14 cellular contexts compared by ENCODE assay signal in genomic region chr13:64675256-64675892, GRCh38.
DNase-seq lines count a peak whose midpoint lies in the region; ATAC-seq and TF ChIP-seq lines count a peak whose summit lies in the region.
"Had no signal": no experiment of that assay in that cellular context is flagged by ENCODE, and none has a peak within 500 bp of the region (broad histone marks: within the 10 kb centered on the region; RNA-seq: fewer than 3 reads in every experiment).

No MANE protein-coding gene starts in this region.

- H2BK120ac ChIP-seq in IMR-90 (ENCODE audit: low read depth, low read length), result peak overlapping the region; percentile 71

- no peak for TF ChIP-seq CTCF in AG09319 (IDR thresholded peaks at IDR 0.05; ENCODE audit: low read depth, low read length)
- no peak for TF ChIP-seq CTCF in IMR-90 (conservative IDR thresholded peaks at IDR 0.05; ENCODE audit: low read depth, low read length)
- TF ChIP-seq CTCF in astrocyte of the cerebellum (IDR thresholded peaks at IDR 0.05; ENCODE audit: low read depth, low read length, missing control alignments), result no peak

- no peak overlapping the region; the same call in 1 of the 2 replicates for H3K56ac ChIP-seq in IMR-90 (ENCODE audit: extremely low read depth, insufficient read depth, low read length)

- H3K18ac ChIP-seq in IMR-90 (ENCODE audit: low read depth, low read length), result peak overlapping the region; percentile 2; the same call in 1 of the 2 replicates

- H3K4me1 ChIP-seq in IMR-90 (ENCODE audit: control insufficient read depth, insufficient read depth, low read length), result peaks cover 2% of the 10 kb centered on the region; the same call in 1 of the 2 replicates
- H3K4me1 ChIP-seq: parathyroid adenoma had no signal

- H3K4ac ChIP-seq in IMR-90 (ENCODE audit: low read depth, low read length), result no peak overlapping the region

- 0 out of 2 replicates have a peak overlapping the region, but pooled peaks have one; percentile 4 for H3K14ac ChIP-seq in IMR-90 (replicated peaks; ENCODE audit: low read depth, low read length)

- H2AFZ ChIP-seq in IMR-90 (replicated peaks; ENCODE audit: low read length, poor library complexity), result no peak overlapping the region
- H2AFZ ChIP-seq: parathyroid adenoma had no signal

- WGBS in IMR-90 (ENCODE audit: extremely low coverage in 2 of 2, insufficient read length in 1 of 2), 2 experiments, result no CpG with 5 or more reads among the region's 6 CpGs

- H3K23ac ChIP-seq in IMR-90 (ENCODE audit: low read depth, low read length), result no peak overlapping the region

- no peak overlapping the region for H3K4me3 ChIP-seq in IMR-90 (ENCODE audit: insufficient read depth, low read depth, low read length)
- no peak overlapping the region for H3K4me3 ChIP-seq in astrocyte of the cerebellum (ENCODE audit: low read depth, low read length)
- H3K4me3 ChIP-seq: dorsolateral prefrontal cortex had no signal

- ATAC-seq in IMR-90 (ENCODE audit: low read depth) (peak; percentile 95), HG02884 (IDR thresholded peaks at IDR 0.05; ENCODE audit: unreplicated experiment) (no peak), HG03439 (IDR thresholded peaks at IDR 0.05; ENCODE audit: unreplicated experiment) (no peak)
- ATAC-seq: stimulated activated memory B cell treated with anti-CD40 and anti-IgM and Interleukin-4, amounts not matched to agents 10 μg/mL and 1 μg/mL and 100 μg/mL, for 72 hours had no signal

- H4K5ac ChIP-seq in IMR-90 (ENCODE audit: low read depth, low read length), result no peak overlapping the region

- H3K9me1 ChIP-seq in IMR-90 (ENCODE audit: insufficient read depth, low read length), result 0 out of 2 replicates have a peak, but pooled peaks cover 4% of the 10 kb centered on the region

- H2BK5ac ChIP-seq in IMR-90 (ENCODE audit: low read depth, low read length, poor library complexity, severe bottlenecking), result peak overlapping the region; percentile 77

- H4K8ac ChIP-seq in IMR-90 (ENCODE audit: low read depth in 2 of 2, low read length in 2 of 2), result no peak overlapping the region

- no peak overlapping the region for H3K27ac ChIP-seq in IMR-90 (ENCODE audit: insufficient read depth, low read length)
- H3K27ac ChIP-seq: dorsolateral prefrontal cortex, parathyroid adenoma had no signal

- TF ChIP-seq RAD21 in IMR-90 (IDR thresholded peaks at IDR 0.05; ENCODE audit: low read length), result no peak

- H3K36me3 ChIP-seq in IMR-90 (ENCODE audit: control insufficient read depth, insufficient read depth, low read length), result no peaks in the 10 kb centered on the region

- CTCF ChIA-PET in IMR-90 (lab: Yijun Ruan, JAX), result no interaction called here

- no peak for TF ChIP-seq POLR2A in IMR-90 (IDR thresholded peaks at IDR 0.05; ENCODE audit: low read depth, low read length)

- no peaks in the 10 kb centered on the region for H4K20me1 ChIP-seq in IMR-90 (ENCODE audit: insufficient read depth, low read length)

- H2AK9ac ChIP-seq in IMR-90 (replicated peaks; ENCODE audit: low read depth, low read length, poor library complexity), result no peak overlapping the region

- POLR2A ChIA-PET in IMR-90 (lab: Charles Lee; ENCODE audit: unreplicated experiment), result no interaction called here

- peak overlapping the region; percentile 57; the same call in 1 of the 2 replicates for H2BK20ac ChIP-seq in IMR-90 (ENCODE audit: low read depth, low read length)

- intact Hi-C loops in IMR-90 (cut with micrococcal nuclease), result no loop called here

- H3K79me1 ChIP-seq in IMR-90 (ENCODE audit: low read depth in 1 of 2, low read length in 2 of 2), result no peaks in the 10 kb centered on the region

- H3K4me2 ChIP-seq in IMR-90 (ENCODE audit: low read depth, low read length), result peak overlapping the region; percentile 67; the same call in 1 of the 2 replicates

- DNase-seq in AG09319 (ENCODE audit: extremely low read depth, low read depth) (peak; percentile 5), IMR-90 (peak; percentile 77), astrocyte of the cerebellum (ENCODE audit: low read depth) (peak; percentile 4), islet precursor cell (peak; percentile 63), superior temporal gyrus (ENCODE audit: extremely low spot score) (no peak), DMS 273 treated with DMSO at 0.1 percent for 48 hours (lab: John Stamatoyannopoulos, UW) (no peak)
- DNase-seq: dorsolateral prefrontal cortex; NCI-H1694; stimulated activated CD4-positive, alpha-beta T cell treated with anti-CD3 and anti-CD28 coated beads, Interleukin-1b, Interleukin-23, amount 100 ng/mL, for 48 hours; T-helper 9 cell had no signal

- in situ Hi-C loops in IMR-90 (cut with MboI; ENCODE audit: low sequenced_read_pairs), result no loop called here
- in situ Hi-C loops in astrocyte of the cerebellum (cut with HindIII; ENCODE audit: low sequenced_read_pairs), result no loop called here

- H3K9me3 ChIP-seq in IMR-90 (ENCODE audit: control insufficient read depth, insufficient read depth, low read length), result no peaks in the 10 kb centered on the region

- H3K27me3 ChIP-seq in IMR-90 (ENCODE audit: control insufficient read depth, insufficient read depth, low read length), result no peaks in the 10 kb centered on the region
- H3K27me3 ChIP-seq: dorsolateral prefrontal cortex had no signal

- H2AK5ac ChIP-seq in IMR-90 (ENCODE audit: low read depth, low read length), result no peak overlapping the region

- H3K9ac ChIP-seq in IMR-90 (ENCODE audit: low read depth, low read length), result no peak overlapping the region
- H3K9ac ChIP-seq: parathyroid adenoma had no signal

- no TSS peak for BruUV-seq in IMR-90 (replicated peaks; lab: Mats Ljungman, UMichigan)

- no peak overlapping the region for H2BK15ac ChIP-seq in IMR-90 (ENCODE audit: low read depth, low read length)

- dilution Hi-C loops in IMR-90 (cut with HindIII; ENCODE audit: low sequenced_read_pairs, unreplicated experiment), result no loop called here

- peak overlapping the region; percentile 20; the same call in 1 of the 2 replicates for H4K91ac ChIP-seq in IMR-90 (ENCODE audit: insufficient read depth, low read depth, low read length)

TF ChIP-seq in IMR-90, 13 proteins besides CTCF, POLR2A, EP300 and RAD21:
- TF ChIP-seq CEBPB (IDR thresholded peaks at IDR 0.05; ENCODE audit: low read depth, low read length), result peak; percentile 82
- 0 out of 2 replicates have a peak, but pooled peaks have one; percentile 32 for TF ChIP-seq FOS (IDR thresholded peaks at IDR 0.05; ENCODE audit: low read depth, low read length)
- TF ChIP-seq USF2 (IDR thresholded peaks at IDR 0.05; ENCODE audit: low read depth, low read length), result no peak
- 0 out of 2 replicates have a peak, but pooled peaks have one; percentile 29 for TF ChIP-seq NFE2L2 (IDR thresholded peaks at IDR 0.05; ENCODE audit: low read depth, low read length)

Comparison
In these comparisons a context has a peak if more than half of its experiments do, and no peak if none do; other contexts are left out.
1. DNase-seq: peak in AG09319 (single experiment), IMR-90 (single experiment), astrocyte of the cerebellum (single experiment) and islet precursor cell (single experiment); none in superior temporal gyrus (single experiment) and DMS 273 treated with DMSO at 0.1 percent for 48 hours (single experiment).